Comparison of ENCODE assay signal across 8 cellular contexts in genomic region chr11:313787-314547, GRCh38. TPM values are rescaled to one million over a fixed set of nuclear protein-coding genes. Genes with fewer than 3 reads are reported as not detected.
DNase-seq lines count a peak whose midpoint lies in the region; ATAC-seq and TF ChIP-seq lines count a peak whose summit lies in the region.

Gene IFITM1, plus strand, starts transcription at chr11:314040. Its CDS starts 131 bp downstream, at chr11:314171.

- H3K4me3 ChIP-seq in HCT116 (replicated peaks in 1 of 2; ENCODE audit: low read depth in 1 of 2, low read length in 2 of 2): no peak within 1 kb of the TSS

- intact Hi-C loops in HCT116 (cut with micrococcal nuclease): no loop called here

- CTCF ChIA-PET in HCT116 (lab: Charles Lee): interaction anchor here (1.6 kb wide), 1 partner anchor 42 kb away, joined by 6 read pairs; no protein-coding TSS in a partner anchor

- in situ Hi-C loops in G401 (cut with HindIII; ENCODE audit: low sequenced_read_pairs) (no loop called here), T47D (cut with HindIII; ENCODE audit: low pct_unique_long_range_greater_than_20kb, low sequenced_read_pairs) (no loop called here)

- H3K9me2 ChIP-seq in HCT116 (ENCODE audit: insufficient read depth): no peaks in the 10 kb centered on the region

- no peak within 1 kb of the TSS for H2AFZ ChIP-seq in HCT116 (ENCODE audit: low read depth, low read length, poor library complexity, severe bottlenecking)

- peak within 1 kb of the TSS; percentile 5; the same call in 1 of the 2 replicates for H3K27ac ChIP-seq in HCT116 (ENCODE audit: low read depth, low read length)

- BruUV-seq in HCT116 (replicated peaks; lab: Mats Ljungman, UMichigan): no TSS peak

- no peak for TF ChIP-seq RAD21 in HCT116 (IDR thresholded peaks at IDR 0.05; ENCODE audit: low read depth)

- H3K9me3 ChIP-seq in HCT116 (ENCODE audit: control insufficient read depth in 1 of 2, insufficient read depth in 1 of 2, low read depth in 1 of 2, low read length in 2 of 2): no peaks in the 10 kb centered on the region

- peak within 1 kb of the TSS; percentile 37 for H3K4me2 ChIP-seq in HCT116 (ENCODE audit: low read length)

- POLR2A ChIA-PET in HCT116 (lab: Charles Lee): interaction anchor here (0.6 kb wide), 1 partner anchor 30 kb away, joined by 3 read pairs; no protein-coding TSS in a partner anchor

- H3K9ac ChIP-seq in HCT116 (ENCODE audit: low read length): no peak within 1 kb of the TSS

- ATAC-seq in HCT116: no peak

- peak; percentile 56 for DNase-seq in G401 (ENCODE audit: low spot score)
- no peak for DNase-seq in HCT116 (ENCODE audit: low read depth, low spot score)
- DNase-seq in T-helper 1 cell: peak in 3 of 5 donors; percentile 40 to 92 (median 50)
- DNase-seq in T47D (ENCODE audit: low read depth in 1 of 2, low spot score in 1 of 2): peak; percentile 68
- peak; percentile 91 for DNase-seq in iris pigment epithelial cell (ENCODE audit: low read depth)
- DNase-seq in stimulated activated naive CD4-positive, alpha-beta T cell (lab: John Stamatoyannopoulos, UW): peak; percentile 47 to 89 (median 74)
- no peak for DNase-seq in T1000 (lab: John Stamatoyannopoulos, UW)
- DNase-seq in HK-2 (ENCODE audit: unreplicated experiment): no peak

- no peak for TF ChIP-seq CTCF in HCT116 (IDR thresholded peaks at IDR 0.05 in 2 of 3, conservative IDR thresholded peaks at IDR 0.05 in 1 of 3; ENCODE audit: borderline replicate concordance in 1 of 3, insufficient read depth in 1 of 3, low read depth in 2 of 3, low read length in 2 of 3)

- no peaks in the 10 kb centered on the region for H3K79me2 ChIP-seq in HCT116 (ENCODE audit: insufficient read depth, low read length)

- RAD21 ChIA-PET in HCT116 (lab: Charles Lee; ENCODE audit: low non-redundant PET in 1 of 2, low total read pairs in 2 of 2, uncharacterized antibody in 2 of 2, unreplicated experiment in 2 of 2): no interaction called here

- no peak for TF ChIP-seq POLR2A in HCT116 (IDR thresholded peaks at IDR 0.05; ENCODE audit: borderline replicate concordance, extremely low read depth, insufficient read depth, insufficient read length)

- H3K27me3 ChIP-seq in HCT116 (ENCODE audit: insufficient read depth, low read length): no peaks in the 10 kb centered on the region

- peaks cover 21 to 23% of the 10 kb centered on the region in 2 experiments for H3K4me1 ChIP-seq in HCT116 (ENCODE audit: control insufficient read depth in 1 of 2, insufficient read depth in 2 of 2, low read length in 2 of 2)

- no peaks in the 10 kb centered on the region for H3K36me3 ChIP-seq in HCT116 (ENCODE audit: control insufficient read depth in 1 of 2, insufficient read depth in 2 of 2, low read length in 2 of 2)

- no peaks in the 10 kb centered on the region for H4K20me1 ChIP-seq in HCT116 (ENCODE audit: insufficient read depth)

TF ChIP-seq in HCT116, 20 proteins besides CTCF, POLR2A, EP300 and RAD21:
- TF ChIP-seq MAX (IDR thresholded peaks at IDR 0.05) (no peak), POLR2AphosphoS5 (IDR thresholded peaks at IDR 0.05; ENCODE audit: low read depth, low read length) (no peak)

RNA-seq across cellular contexts. Expression of gene IFITM1, which starts in this region (rescaled TPM):
- total RNA-seq in G401 (2014; rRNA removed; shearing (Covaris generic)): 76.4 and 108 TPM in 2 replicates
- total RNA-seq in HCT116 (2021; ENCODE audit: unreplicated experiment): 6.1 TPM
- polyA plus RNA-seq in HCT116 (2012): 7.8 and 10.1 TPM in 2 replicates

Comparison
In these comparisons a context has a peak if more than half of its experiments do, and no peak if none do; other contexts are left out.
1. RNA of gene IFITM1 (total RNA-seq): 76.4 to 108 TPM in G401; 6.1 TPM in HCT116 (single experiment); every median in the first group is over 10 times any median in the second.
2. DNase-seq: peak in G401 (single experiment), T-helper 1 cell (3 of 5), T47D (2 of 2), iris pigment epithelial cell (single experiment) and stimulated activated naive CD4-positive, alpha-beta T cell (6 of 6); none in HCT116 (single experiment), T1000 (single experiment) and HK-2 (single experiment).